ENCODE assay signal across 2 cellular contexts in the genomic region with DNA sequence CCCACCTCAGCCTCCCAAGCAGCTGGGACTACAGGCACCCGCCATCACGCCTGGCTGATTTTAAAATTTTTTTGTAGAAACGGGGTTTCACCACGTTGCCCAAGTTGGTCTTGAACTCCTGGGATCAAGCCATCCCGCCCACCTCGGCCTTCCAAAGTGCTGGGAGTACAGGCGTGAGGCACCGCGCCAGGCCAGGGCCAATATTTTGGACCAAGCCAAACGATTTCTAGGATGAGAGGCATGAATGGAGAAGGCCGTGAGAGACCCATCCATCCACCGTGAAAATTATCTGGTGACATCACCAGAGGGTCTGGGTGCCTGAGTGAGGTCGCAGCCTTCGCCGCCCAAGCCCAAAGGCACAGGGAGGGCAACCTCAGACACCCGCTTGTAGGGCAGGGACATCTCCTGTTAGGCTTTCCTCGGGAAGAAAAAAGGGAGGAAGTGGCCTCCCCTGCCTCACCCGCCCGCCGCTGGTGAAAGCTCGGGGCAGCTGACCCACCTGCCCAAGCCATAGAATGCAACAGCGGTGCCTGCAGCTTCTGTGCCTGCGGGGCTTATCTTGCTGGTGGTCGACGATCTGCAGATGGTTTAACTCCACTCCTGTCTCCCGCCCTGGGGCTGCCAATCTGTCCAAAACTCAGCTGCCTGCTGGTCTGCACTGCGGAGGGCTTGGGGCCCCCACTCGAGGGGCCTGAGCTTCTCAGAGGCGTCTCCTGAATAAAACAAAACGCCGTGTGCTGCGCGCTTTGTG.
TF ChIP-seq lines count a peak whose summit lies in the region.

No MANE protein-coding gene starts in this region.

TF ChIP-seq in GM23338, 12 proteins besides CTCF, POLR2A, EP300 and RAD21 (continued from another document):
- TF ChIP-seq JUNB (IDR thresholded peaks at IDR 0.05; ENCODE audit: unreplicated experiment) (no peak), EZH2phosphoT487 (IDR thresholded peaks at IDR 0.05; ENCODE audit: unreplicated experiment) (no peak), REST (IDR thresholded peaks at IDR 0.05; ENCODE audit: unreplicated experiment) (no peak)
- TF ChIP-seq, protein P1, sequence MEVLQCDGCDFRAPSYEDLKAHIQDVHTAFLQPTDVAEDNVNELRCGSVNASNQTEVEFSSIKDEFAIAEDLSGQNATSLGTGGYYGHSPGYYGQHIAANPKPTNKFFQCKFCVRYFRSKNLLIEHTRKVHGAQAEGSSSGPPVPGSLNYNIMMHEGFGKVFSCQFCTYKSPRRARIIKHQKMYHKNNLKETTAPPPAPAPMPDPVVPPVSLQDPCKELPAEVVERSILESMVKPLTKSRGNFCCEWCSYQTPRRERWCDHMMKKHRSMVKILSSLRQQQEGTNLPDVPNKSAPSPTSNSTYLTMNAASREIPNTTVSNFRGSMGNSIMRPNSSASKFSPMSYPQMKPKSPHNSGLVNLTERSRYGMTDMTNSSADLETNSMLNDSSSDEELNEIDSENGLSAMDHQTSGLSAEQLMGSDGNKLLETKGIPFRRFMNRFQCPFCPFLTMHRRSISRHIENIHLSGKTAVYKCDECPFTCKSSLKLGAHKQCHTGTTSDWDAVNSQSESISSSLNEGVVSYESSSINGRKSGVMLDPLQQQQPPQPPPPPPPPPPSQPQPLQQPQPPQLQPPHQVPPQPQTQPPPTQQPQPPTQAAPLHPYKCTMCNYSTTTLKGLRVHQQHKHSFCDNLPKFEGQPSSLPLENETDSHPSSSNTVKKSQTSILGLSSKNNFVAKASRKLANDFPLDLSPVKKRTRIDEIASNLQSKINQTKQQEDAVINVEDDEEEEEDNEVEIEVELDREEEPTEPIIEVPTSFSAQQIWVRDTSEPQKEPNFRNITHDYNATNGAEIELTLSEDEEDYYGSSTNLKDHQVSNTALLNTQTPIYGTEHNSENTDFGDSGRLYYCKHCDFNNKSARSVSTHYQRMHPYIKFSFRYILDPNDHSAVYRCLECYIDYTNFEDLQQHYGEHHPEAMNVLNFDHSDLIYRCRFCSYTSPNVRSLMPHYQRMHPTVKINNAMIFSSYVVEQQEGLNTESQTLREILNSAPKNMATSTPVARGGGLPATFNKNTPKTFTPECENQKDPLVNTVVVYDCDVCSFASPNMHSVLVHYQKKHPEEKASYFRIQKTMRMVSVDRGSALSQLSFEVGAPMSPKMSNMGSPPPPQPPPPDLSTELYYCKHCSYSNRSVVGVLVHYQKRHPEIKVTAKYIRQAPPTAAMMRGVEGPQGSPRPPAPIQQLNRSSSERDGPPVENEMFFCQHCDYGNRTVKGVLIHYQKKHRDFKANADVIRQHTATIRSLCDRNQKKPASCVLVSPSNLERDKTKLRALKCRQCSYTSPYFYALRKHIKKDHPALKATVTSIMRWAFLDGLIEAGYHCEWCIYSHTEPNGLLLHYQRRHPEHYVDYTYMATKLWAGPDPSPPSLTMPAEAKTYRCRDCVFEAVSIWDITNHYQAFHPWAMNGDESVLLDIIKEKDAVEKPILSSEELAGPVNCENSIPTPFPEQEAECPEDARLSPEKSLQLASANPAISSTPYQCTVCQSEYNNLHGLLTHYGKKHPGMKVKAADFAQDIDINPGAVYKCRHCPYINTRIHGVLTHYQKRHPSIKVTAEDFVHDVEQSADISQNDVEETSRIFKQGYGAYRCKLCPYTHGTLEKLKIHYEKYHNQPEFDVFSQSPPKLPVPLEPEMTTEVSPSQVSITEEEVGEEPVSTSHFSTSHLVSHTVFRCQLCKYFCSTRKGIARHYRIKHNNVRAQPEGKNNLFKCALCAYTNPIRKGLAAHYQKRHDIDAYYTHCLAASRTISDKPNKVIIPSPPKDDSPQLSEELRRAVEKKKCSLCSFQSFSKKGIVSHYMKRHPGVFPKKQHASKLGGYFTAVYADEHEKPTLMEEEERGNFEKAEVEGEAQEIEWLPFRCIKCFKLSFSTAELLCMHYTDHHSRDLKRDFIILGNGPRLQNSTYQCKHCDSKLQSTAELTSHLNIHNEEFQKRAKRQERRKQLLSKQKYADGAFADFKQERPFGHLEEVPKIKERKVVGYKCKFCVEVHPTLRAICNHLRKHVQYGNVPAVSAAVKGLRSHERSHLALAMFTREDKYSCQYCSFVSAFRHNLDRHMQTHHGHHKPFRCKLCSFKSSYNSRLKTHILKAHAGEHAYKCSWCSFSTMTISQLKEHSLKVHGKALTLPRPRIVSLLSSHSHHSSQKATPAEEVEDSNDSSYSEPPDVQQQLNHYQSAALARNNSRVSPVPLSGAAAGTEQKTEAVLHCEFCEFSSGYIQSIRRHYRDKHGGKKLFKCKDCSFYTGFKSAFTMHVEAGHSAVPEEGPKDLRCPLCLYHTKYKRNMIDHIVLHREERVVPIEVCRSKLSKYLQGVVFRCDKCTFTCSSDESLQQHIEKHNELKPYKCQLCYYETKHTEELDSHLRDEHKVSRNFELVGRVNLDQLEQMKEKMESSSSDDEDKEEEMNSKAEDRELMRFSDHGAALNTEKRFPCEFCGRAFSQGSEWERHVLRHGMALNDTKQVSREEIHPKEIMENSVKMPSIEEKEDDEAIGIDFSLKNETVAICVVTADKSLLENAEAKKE (CRISPR knock-in tag; IDR thresholded peaks at IDR 0.05): no peak
- TF ChIP-seq, protein P2, sequence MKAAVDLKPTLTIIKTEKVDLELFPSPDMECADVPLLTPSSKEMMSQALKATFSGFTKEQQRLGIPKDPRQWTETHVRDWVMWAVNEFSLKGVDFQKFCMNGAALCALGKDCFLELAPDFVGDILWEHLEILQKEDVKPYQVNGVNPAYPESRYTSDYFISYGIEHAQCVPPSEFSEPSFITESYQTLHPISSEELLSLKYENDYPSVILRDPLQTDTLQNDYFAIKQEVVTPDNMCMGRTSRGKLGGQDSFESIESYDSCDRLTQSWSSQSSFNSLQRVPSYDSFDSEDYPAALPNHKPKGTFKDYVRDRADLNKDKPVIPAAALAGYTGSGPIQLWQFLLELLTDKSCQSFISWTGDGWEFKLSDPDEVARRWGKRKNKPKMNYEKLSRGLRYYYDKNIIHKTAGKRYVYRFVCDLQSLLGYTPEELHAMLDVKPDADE (IDR thresholded peaks at IDR 0.05): no peak

TF ChIP-seq in K562, 482 proteins besides CTCF, POLR2A, EP300 and RAD21 (continued from another document):
- TF ChIP-seq, protein P3, sequence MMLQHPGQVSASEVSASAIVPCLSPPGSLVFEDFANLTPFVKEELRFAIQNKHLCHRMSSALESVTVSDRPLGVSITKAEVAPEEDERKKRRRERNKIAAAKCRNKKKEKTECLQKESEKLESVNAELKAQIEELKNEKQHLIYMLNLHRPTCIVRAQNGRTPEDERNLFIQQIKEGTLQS (IDR thresholded peaks at IDR 0.05): no peak
- TF ChIP-seq, protein P3 (CRISPR knock-in tag; conservative IDR thresholded peaks at IDR 0.05): no peak
- TF ChIP-seq ELF2 (CRISPR knock-in tag; IDR thresholded peaks at IDR 0.05) (no peak), DIDO1 (tag; IDR thresholded peaks at IDR 0.05; ENCODE audit: low read depth) (no peak), HNRNPL (IDR thresholded peaks at IDR 0.05; ENCODE audit: low read depth, low read length) (no peak), MTA3 (IDR thresholded peaks at IDR 0.05; ENCODE audit: borderline replicate concordance) (no peak), SPI1 (IDR thresholded peaks at IDR 0.05; ENCODE audit: borderline replicate concordance, low read depth, low read length) (peak; percentile 15; the same call in 1 of the 2 replicates)
